ENCODE assay signal across 13 cellular contexts in genomic region chr5:93476211-93476851, GRCh38.
A peak's percentile ranks its signal among the peaks of the same experiment; 100 is the strongest.
DNase-seq lines count a peak whose midpoint lies in the region; ATAC-seq and TF ChIP-seq lines count a peak whose summit lies in the region.
"Had no signal": no experiment of that assay in that cellular context is flagged by ENCODE, and none has a peak within 500 bp of the region (broad histone marks: within the 10 kb centered on the region; RNA-seq: fewer than 3 reads in every experiment).

No MANE protein-coding gene starts in this region.

- no peaks in the 10 kb centered on the region for H3K4me1 Mint-ChIP-seq in activated CD8-positive, alpha-beta T cell treated with anti-CD3 and anti-CD28 coated beads for 36 hours (ENCODE audit: low read depth)
- H3K4me1 Mint-ChIP-seq: CD8-positive, alpha-beta memory T cell had no signal

- peaks cover 8% of the 10 kb centered on the region for H3K9me3 Mint-ChIP-seq in activated CD8-positive, alpha-beta T cell treated with anti-CD3 and anti-CD28 coated beads for 36 hours

- no peaks in the 10 kb centered on the region for H3K27me3 Mint-ChIP-seq in activated CD8-positive, alpha-beta T cell treated with anti-CD3 and anti-CD28 coated beads for 36 hours

- POLR2A ChIA-PET in activated CD8-positive, alpha-beta T cell treated with anti-CD3 and anti-CD28 coated beads for 36 hours (lab: Charles Lee), result interaction anchor here (0.6 kb wide), 1 partner anchor 329 kb away, joined by 3 read pairs; no protein-coding TSS in a partner anchor

- peak; percentile 19 for DNase-seq in DMS53 treated with DMSO at 0.1 percent for 48 hours (lab: John Stamatoyannopoulos, UW; ENCODE audit: unreplicated experiment)
- peak; percentile 8 for DNase-seq in HuH-7 (ENCODE audit: low spot score)
- peak; percentile 22 for DNase-seq in fibroblast of peridontal ligament (ENCODE audit: extremely low read depth)
- DNase-seq in mesenteric fat pad (ENCODE audit: low spot score), result no peak
- DNase-seq in activated CD8-positive, alpha-beta T cell treated with anti-CD3 and anti-CD28 coated beads for 36 hours, result no peak
- DNase-seq: CD8-positive, alpha-beta memory T cell; GOT3; NCI-H1930; NCI-H2171; NCI-H446 treated with DMSO at 0.1 percent for 48 hours; NCI-H748 treated with DMSO at 0.1 percent for 48 hours had no signal

- ATAC-seq in SK-N-SH treated with all-trans-retinoic acid at 6 μM for 48 hours, result peak; percentile 90
- no peak for ATAC-seq in GM21825 (IDR thresholded peaks at IDR 0.05; ENCODE audit: unreplicated experiment)
- no peak for ATAC-seq in activated CD8-positive, alpha-beta T cell treated with anti-CD3 and anti-CD28 coated beads for 36 hours

- H3K36me3 Mint-ChIP-seq in activated CD8-positive, alpha-beta T cell treated with anti-CD3 and anti-CD28 coated beads for 36 hours (ENCODE audit: low read depth), result no peaks in the 10 kb centered on the region
- H3K36me3 Mint-ChIP-seq: CD8-positive, alpha-beta memory T cell had no signal

- CTCF ChIA-PET in activated CD8-positive, alpha-beta T cell treated with anti-CD3 and anti-CD28 coated beads for 36 hours (lab: Charles Lee), result no interaction called here

- no peak overlapping the region for H3K4me3 Mint-ChIP-seq in activated CD8-positive, alpha-beta T cell treated with anti-CD3 and anti-CD28 coated beads for 36 hours
- H3K4me3 Mint-ChIP-seq: CD8-positive, alpha-beta memory T cell had no signal

- no peak for TF ChIP-seq CTCF in activated CD8-positive, alpha-beta T cell treated with anti-CD3 and anti-CD28 coated beads for 36 hours (IDR thresholded peaks at IDR 0.05)

- no peak overlapping the region for H3K27ac Mint-ChIP-seq in activated CD8-positive, alpha-beta T cell treated with anti-CD3 and anti-CD28 coated beads for 36 hours
- H3K27ac Mint-ChIP-seq: CD8-positive, alpha-beta memory T cell had no signal

- intact Hi-C loops in activated CD8-positive, alpha-beta T cell treated with anti-CD3 and anti-CD28 coated beads for 36 hours (cut with micrococcal nuclease), result no loop called here

TF ChIP-seq in SK-N-SH treated with all-trans-retinoic acid at 6 μM for 48 hours, 23 proteins besides CTCF, POLR2A, EP300 and RAD21:
- TF ChIP-seq ESRRG (CRISPR knock-in tag; IDR thresholded peaks at IDR 0.05), result no peak
- TF ChIP-seq ISL1 (CRISPR knock-in tag; IDR thresholded peaks at IDR 0.05), result peak; percentile 73
- TF ChIP-seq TSHZ2 (CRISPR knock-in tag; IDR thresholded peaks at IDR 0.05), result peak; percentile 86; the same call in 1 of the 2 replicates
- peak; percentile 98 for TF ChIP-seq TCF4 (CRISPR knock-in tag; IDR thresholded peaks at IDR 0.05; ENCODE audit: borderline replicate concordance)
- TF ChIP-seq CSRNP3 (CRISPR knock-in tag; IDR thresholded peaks at IDR 0.05), result peak; percentile 84; the same call in 1 of the 2 replicates
- no peak for TF ChIP-seq CREB5 (CRISPR knock-in tag; IDR thresholded peaks at IDR 0.05; ENCODE audit: low read depth)
- no peak for TF ChIP-seq ZFP3 (CRISPR knock-in tag; IDR thresholded peaks at IDR 0.05)
- 0 out of 2 replicates have a peak, but pooled peaks have one; percentile 34 for TF ChIP-seq SNAI2 (CRISPR knock-in tag; IDR thresholded peaks at IDR 0.05)
- no peak for TF ChIP-seq CSDC2 (CRISPR knock-in tag; IDR thresholded peaks at IDR 0.05)

Comparison
In these comparisons a context has a peak if more than half of its experiments do, and no peak if none do; other contexts are left out.
1. DNase-seq: peak in DMS53 treated with DMSO at 0.1 percent for 48 hours (single experiment), HuH-7 (single experiment) and fibroblast of peridontal ligament (single experiment); none in mesenteric fat pad (single experiment) and activated CD8-positive, alpha-beta T cell treated with anti-CD3 and anti-CD28 coated beads for 36 hours (single experiment).